8 cellular contexts compared by ENCODE assay signal in the genomic region with DNA sequence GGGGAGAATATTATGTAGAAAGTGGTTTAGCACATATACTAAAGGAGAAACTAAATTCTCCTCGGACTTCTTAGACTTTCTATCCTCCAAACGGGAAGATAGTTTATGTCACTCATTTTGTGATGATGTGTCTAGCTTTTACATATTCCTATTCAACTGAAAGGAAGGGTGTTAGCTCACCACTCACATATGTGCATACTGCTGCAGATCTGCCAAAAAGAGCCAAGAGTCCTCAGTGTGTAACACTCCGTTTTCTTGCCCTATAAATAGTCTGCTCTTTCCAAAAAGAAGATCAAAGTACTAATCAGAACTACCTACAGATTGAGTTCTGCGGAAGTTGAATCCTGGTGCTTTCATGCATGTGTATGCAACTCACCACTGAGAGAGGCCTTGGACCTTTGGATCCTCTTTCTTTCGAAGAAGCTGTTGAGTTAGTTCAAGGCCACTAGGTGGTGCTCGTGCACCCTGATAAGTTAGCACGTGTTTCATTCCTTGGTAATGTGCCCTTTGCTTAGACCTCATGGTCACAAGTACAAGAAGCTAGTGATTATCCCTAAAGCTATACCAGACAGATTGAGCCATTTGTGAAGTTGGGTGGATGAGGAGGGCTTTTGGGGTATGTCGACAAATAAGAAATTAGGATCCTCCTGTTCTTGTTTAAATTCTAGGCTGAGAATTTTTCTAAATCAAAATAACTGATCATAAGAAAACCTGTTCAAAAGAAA. TPM values are rescaled to one million over a fixed set of nuclear protein-coding genes. Genes with fewer than 3 reads are reported as not detected.
DNase-seq lines count a peak whose midpoint lies in the region; ATAC-seq, FAIRE-seq and TF ChIP-seq lines count a peak whose summit lies in the region.

No MANE protein-coding gene starts in this region.

- TF ChIP-seq CTCF in astrocyte of the cerebellum (IDR thresholded peaks at IDR 0.05; ENCODE audit: low read depth, low read length, missing control alignments) (peak; percentile 75), smooth muscle cell (IDR thresholded peaks at IDR 0.05; ENCODE audit: borderline replicate concordance, insufficient read depth, poor library complexity, severe bottlenecking) (peak; percentile 92)

- DNase-seq in NCI-H2081 (lab: John Stamatoyannopoulos, UW) (peak; percentile 93), T1000 (lab: John Stamatoyannopoulos, UW) (peak; percentile 23), astrocyte of the cerebellum (ENCODE audit: low read depth) (peak; percentile 93), hippocampal formation (lab: John Stamatoyannopoulos, UW) (peak; percentile 76 to 88), smooth muscle cell (lab: John Stamatoyannopoulos, UW; ENCODE audit: unreplicated experiment) (peak; percentile 5)

- H4K20me1 ChIP-seq in smooth muscle cell (ENCODE audit: low read depth), result no peaks in the 10 kb centered on the region

- H3K4me3 ChIP-seq in astrocyte of the cerebellum (ENCODE audit: low read depth, low read length) (no peak overlapping the region), smooth muscle cell (no peak overlapping the region)

- H3K9ac ChIP-seq in smooth muscle cell (ENCODE audit: low read depth), result no peak overlapping the region

- in situ Hi-C loops in astrocyte of the cerebellum (cut with HindIII; ENCODE audit: low sequenced_read_pairs), result loop anchor here (10.0 kb wide), 1 partner anchor 164 kb away; no protein-coding TSS in a partner anchor

- no peak overlapping the region for H2AFZ ChIP-seq in smooth muscle cell (ENCODE audit: low read depth)

- no peaks in the 10 kb centered on the region for H3K4me1 ChIP-seq in smooth muscle cell (ENCODE audit: low read depth)

- no peaks in the 10 kb centered on the region for H3K27me3 ChIP-seq in smooth muscle cell (ENCODE audit: low read depth)

- H3F3A ChIP-seq in smooth muscle cell (ENCODE audit: low read depth), result no peaks in the 10 kb centered on the region

- no peak overlapping the region for H3K4me2 ChIP-seq in smooth muscle cell

- no peaks in the 10 kb centered on the region for H3K79me2 ChIP-seq in smooth muscle cell (ENCODE audit: low read depth)

- ATAC-seq in GM18517 (IDR thresholded peaks at IDR 0.05; ENCODE audit: unreplicated experiment), result peak; percentile 92
- peak; percentile 85 for ATAC-seq in HG03045 (IDR thresholded peaks at IDR 0.05; ENCODE audit: unreplicated experiment)

- no peaks in the 10 kb centered on the region for H3K9me3 ChIP-seq in smooth muscle cell (replicated peaks; ENCODE audit: low read depth)

- no peak overlapping the region for H3K27ac ChIP-seq in smooth muscle cell (ENCODE audit: low read depth)

- peak; percentile 97 for FAIRE-seq in A204.1 (lab: Jason Lieb, UNC)

- 19% methylated on average over 8 of the region's 8 CpGs for WGBS in smooth muscle cell (ENCODE audit: low lambda C conversion rate)

- H3K36me3 ChIP-seq in smooth muscle cell (ENCODE audit: low read depth), result peaks cover 3% of the 10 kb centered on the region

RNA-seq across cellular contexts. Expression of gene YAE1, which starts 14.1 kb away (rescaled TPM):
- total RNA-seq in smooth muscle cell, result 19.6 and 28.3 TPM in 2 replicates
- 29.1 and 32.5 TPM in 2 replicates for polyA plus RNA-seq in smooth muscle cell

RNA-seq across cellular contexts. Expression of gene RALA, which starts 43.1 kb away (rescaled TPM):
- 19.5 TPM in 2 replicates for total RNA-seq in smooth muscle cell
- 42.8 and 59.8 TPM in 2 replicates for polyA plus RNA-seq in smooth muscle cell

Comparison
In these comparisons a context has a peak if more than half of its experiments do, and no peak if none do; other contexts are left out.
1. DNase-seq: peak in every context shown above with its lines; median percentile 93 in NCI-H2081; 93 in astrocyte of the cerebellum; 82 in hippocampal formation; 23 in T1000; 5 in smooth muscle cell.